8 cellular contexts compared by ENCODE assay signal in genomic region chr2:68837164-68837860, GRCh38. TPM values are rescaled to one million over a fixed set of nuclear protein-coding genes. Genes with fewer than 3 reads are reported as not detected.
DNase-seq lines count a peak whose midpoint lies in the region; ATAC-seq, FAIRE-seq and TF ChIP-seq lines count a peak whose summit lies in the region.

No MANE protein-coding gene starts in this region.

- H3K36me3 ChIP-seq in GM12878 (ENCODE audit: control insufficient read depth in 2 of 2, insufficient read depth in 2 of 2, low read length in 1 of 2) = no peaks in the 10 kb centered on the region

- H3K27me3 Mint-ChIP-seq in HFFc6 (ENCODE audit: insufficient read depth) = no peaks in the 10 kb centered on the region; the same call in 1 of the 2 replicates

- no TSS peak for BruUV-seq in GM12878 (replicated peaks; lab: Mats Ljungman, UMichigan)

- 0 out of 2 replicates have a peak, but pooled peaks cover 3% of the 10 kb centered on the region for H3K9me3 ChIP-seq in AG04450 (ENCODE audit: control insufficient read depth, insufficient read depth, low read length)
- H3K9me3 ChIP-seq in GM12878 (replicated peaks; ENCODE audit: control insufficient read depth, insufficient read depth, low read length) = peaks cover 7% of the 10 kb centered on the region; the same call in 2 of the 3 replicates

- peaks cover 19% of the 10 kb centered on the region for H3K4me1 Mint-ChIP-seq in HFFc6 (ENCODE audit: low read depth)

- CTCF ChIA-PET in AG04450 (lab: Charles Lee) (interaction anchor here (0.5 to 4.1 kb wide), 8 partner anchors 13 to 374 kb away, joined by 3 to 39 read pairs (median 4); no protein-coding TSS in a partner anchor), GM12878 (lab: Yijun Ruan, JAX) (interaction anchor here (0.6 to 8.8 kb wide), 11 partner anchors 7 to 374 kb away, joined by 3 to 75 read pairs (median 7); no protein-coding TSS in a partner anchor)

- SMC1A ChIA-PET in GM12878 (lab: Charles Lee; ENCODE audit: uncharacterized antibody, unreplicated experiment) = interaction anchor here (0.7 to 2.8 kb wide), 2 partner anchors 86 to 374 kb away, joined by 3 to 27 read pairs; no protein-coding TSS in a partner anchor

- H3K9ac ChIP-seq in GM12878 (ENCODE audit: control insufficient read depth, insufficient read depth, low read length) = no peak overlapping the region

- no peak overlapping the region for H2AFZ ChIP-seq in GM12878 (ENCODE audit: control insufficient read depth, low read depth, low read length)

- H4K20me1 ChIP-seq in GM12878 (ENCODE audit: control insufficient read depth, insufficient read depth) = no peaks in the 10 kb centered on the region

- no peak overlapping the region for H3K27ac Mint-ChIP-seq in HFFc6

- no peaks in the 10 kb centered on the region for H3K9me3 Mint-ChIP-seq in HFFc6

- POLR2A ChIA-PET in AG04450 (lab: Yijun Ruan, JAX) (no interaction called here), GM12878 (lab: Charles Lee) (no interaction called here)

- no peak overlapping the region for H3K4me3 Mint-ChIP-seq in HFFc6

- RAD21 ChIA-PET in GM12878 (lab: Charles Lee; ENCODE audit: unreplicated experiment) = interaction anchor here (0.8 to 2.0 kb wide), 3 partner anchors 86 to 374 kb away, joined by 3 to 11 read pairs (median 6); partner anchors contain the start of gene FBXO48

- H3K4me3 ChIP-seq in AG04450 (ENCODE audit: low read depth, low read length) (no peak overlapping the region), GM12878 (no peak overlapping the region)

- peaks cover 27% of the 10 kb centered on the region for H3K4me1 ChIP-seq in GM12878 (ENCODE audit: control insufficient read depth, insufficient read depth, low read length)

- TF ChIP-seq CTCF in AG04450 (IDR thresholded peaks at IDR 0.05; ENCODE audit: low read depth, low read length) (peak; percentile 65), HFFc6 (IDR thresholded peaks at IDR 0.05) (peak; percentile 76; the same call in 1 of the 2 replicates), GM12878 (IDR thresholded peaks at IDR 0.05 in 2 of 3, conservative IDR thresholded peaks at IDR 0.05 in 1 of 3; ENCODE audit: control insufficient read depth in 2 of 3, extremely low read depth in 1 of 3, insufficient read depth in 1 of 3, low read depth in 3 of 3, low read length in 3 of 3) (peak; percentile 67 to 85 (median 84))

- peak; percentile 57 for FAIRE-seq in GM12878 (lab: Jason Lieb, UNC)

- DNase-seq in AG04450 (ENCODE audit: low read depth, low spot score) (no peak), HFFc6 (no peak), T-helper 9 cell (peak; percentile 71), GM12878 (ENCODE audit: low read depth, low spot score) (peak; percentile 13), left lobe of liver (ENCODE audit: low spot score) (no peak), NCI-H187 treated with DMSO at 0.1 percent for 48 hours (lab: John Stamatoyannopoulos, UW) (no peak), NCI-H128 (lab: John Stamatoyannopoulos, UW; ENCODE audit: unreplicated experiment) (no peak)
- DNase-seq in stimulated activated CD8-positive, alpha-beta memory T cell treated with anti-CD3 and anti-CD28 coated beads, Interleukin-15, amount 100 ng/mL, for 48 hours (ENCODE audit: low read depth in 2 of 2) = peak; percentile 17 to 35

- no peaks in the 10 kb centered on the region for H3K36me3 Mint-ChIP-seq in HFFc6 (ENCODE audit: low read depth)

- no peaks in the 10 kb centered on the region for H3K79me2 ChIP-seq in GM12878 (ENCODE audit: control insufficient read depth, insufficient read depth, low read length)

- H3K4me2 ChIP-seq in GM12878 (ENCODE audit: control insufficient read depth, insufficient read depth) = no peak overlapping the region

- TF ChIP-seq POLR2A in GM12878 (IDR thresholded peaks at IDR 0.05; ENCODE audit: low read depth, low read length) = no peak

- peak; percentile 55 for TF ChIP-seq RAD21 in GM12878 (IDR thresholded peaks at IDR 0.05; ENCODE audit: insufficient read depth, low read depth, low read length)

- ATAC-seq in GM12878 (peak; percentile 91), left lobe of liver (peak; percentile 86)

- in situ Hi-C loops in GM12878 (cut with MboI) = no loop called here

- intact Hi-C loops in GM12878 (cut with micrococcal nuclease; ENCODE audit: unreplicated experiment) = loop anchor here (1.0 to 2.0 kb wide), 4 partner anchors 49 to 371 kb away; partner anchors contain the start of genes APLF and FBXO48

- no peak for TF ChIP-seq EP300 in GM12878 (IDR thresholded peaks at IDR 0.05; ENCODE audit: borderline replicate concordance in 1 of 2, control insufficient read depth in 1 of 2, low read depth in 2 of 2, low read length in 2 of 2)

- H3K27ac ChIP-seq in AG04450 (ENCODE audit: low read depth, low read length) (no peak overlapping the region), GM12878 (ENCODE audit: control insufficient read depth, insufficient read depth) (no peak overlapping the region)

- WGBS in GM12878 (ENCODE audit: insufficient coverage, insufficient replicate concordance, low lambda C conversion rate, missing lambda C conversion rate) = 1% methylated on average over 15 of the region's 15 CpGs

- H3K27me3 ChIP-seq in AG04450 (ENCODE audit: control insufficient read depth, insufficient read depth, low read length) (no peaks in the 10 kb centered on the region), GM12878 (replicated peaks in 1 of 2; ENCODE audit: control insufficient read depth in 2 of 2, insufficient read depth in 2 of 2, low read length in 1 of 2) (peaks cover 0 to 2% of the 10 kb centered on the region in 2 experiments; a peak in 1 of 4 replicates)

TF ChIP-seq in GM12878, 131 proteins besides CTCF, POLR2A, EP300 and RAD21:
- 0 out of 2 replicates have a peak, but pooled peaks have one; percentile 28 for TF ChIP-seq YY1 (IDR thresholded peaks at IDR 0.05; ENCODE audit: low read depth, low read length)
- TF ChIP-seq SMC3 (IDR thresholded peaks at IDR 0.05; ENCODE audit: borderline replicate concordance, low read length) = peak; percentile 79; the same call in 1 of the 2 replicates
- no peak for TF ChIP-seq RCOR1 (conservative IDR thresholded peaks at IDR 0.05; ENCODE audit: low read depth, low read length)
- 0 out of 2 replicates have a peak, but pooled peaks have one; percentile 23 for TF ChIP-seq TCF12 (IDR thresholded peaks at IDR 0.05; ENCODE audit: low read depth, low read length)

RNA-seq across cellular contexts. Expression of gene BMP10, which starts 33.9 kb away (rescaled TPM):
- polyA plus RNA-seq in AG04450 (2011; rRNA removed) (not detected in 2 replicates), GM12878 (2011; rRNA removed) (not detected in 2 replicates), GM12878 (2014; fragmentation: Illumina TruSeq; extraction: Trizol) (0.04 TPM in 1 of 2 replicates, not detected in the other), GM12878 (2014; fragmentation: Nextera tagmentation; extraction: Ambion mirVana) (not detected), GM12878 (2014; rRNA removed) (not detected in 2 replicates), GM12878 (2016; fragmentation: Nextera tagmentation; extraction: Ambion mirVana) (not detected)
- polyA minus RNA-seq in AG04450 (2011; rRNA and poly(A)+ RNA removed) = 0.22 TPM in 1 of 2 replicates, not detected in the other
- total RNA-seq in HFFc6 (2021; fragmentation: NEBNext Ultra II Directional; extraction: Animal tissue kit (Norgen Biotek cat#: 25700)) = not detected
- not detected in 2 replicates for total RNA-seq in GM12878 (2013; cell fraction: nucleolus; rRNA removed)
- total RNA-seq in GM12878 (2014; rRNA removed) (not detected in 2 replicates), GM12878 (2014; rRNA removed; fragmentation: Illumina TruSeq; extraction: Trizol) (not detected in 2 replicates), GM12878 (2021) (not detected in 2 replicates), left lobe of liver (6.1 TPM)
- polyA plus RNA-seq in GM12878 (2011; ENCODE audit: low read depth) = not detected
- polyA plus RNA-seq in GM12878 (2011; cell fraction: cytosol; rRNA removed) = not detected in 2 replicates
- not detected in 2 replicates for polyA plus RNA-seq in GM12878 (2011; cell fraction: nucleus; rRNA removed)
- polyA plus RNA-seq in GM12878 (2012) = not detected in 2 replicates
- polyA minus RNA-seq in GM12878 (2011; rRNA and poly(A)+ RNA removed) = not detected in 2 replicates
- polyA minus RNA-seq in GM12878 (2011; cell fraction: cytosol; rRNA and poly(A)+ RNA removed) = not detected in 2 replicates
- not detected in 2 replicates for polyA minus RNA-seq in GM12878 (2011; cell fraction: nucleus; rRNA and poly(A)+ RNA removed)

Comparison
In these comparisons a context has a peak if more than half of its experiments do, and no peak if none do; other contexts are left out.
1. DNase-seq: peak in T-helper 9 cell (single experiment), GM12878 (single experiment) and stimulated activated CD8-positive, alpha-beta memory T cell treated with anti-CD3 and anti-CD28 coated beads, Interleukin-15, amount 100 ng/mL, for 48 hours (2 of 2); none in AG04450 (single experiment), HFFc6 (single experiment), left lobe of liver (single experiment), NCI-H187 treated with DMSO at 0.1 percent for 48 hours (single experiment) and NCI-H128 (single experiment).
2. Peak in every context shown above with its lines, with median percentiles within 50 percentile points of each other: CTCF ChIP-seq.